In genomic region chr12:70843363-70843762, GRCh38 we compare ENCODE assay signal across 21 cellular contexts.
"Had no signal": no experiment of that assay in that cellular context is flagged by ENCODE, and none has a peak within 500 bp of the region (broad histone marks: within the 10 kb centered on the region; RNA-seq: fewer than 3 reads in every experiment).

No MANE protein-coding gene starts in this region.

- DNase-seq: activated CD4-positive, alpha-beta T cell treated with anti-CD3 and anti-CD28 coated beads for 1 hour; activated CD4-positive, alpha-beta T cell treated with anti-CD3 and anti-CD28 coated beads, Interleukin-2, amount 50 U/mL, for 1 hour; activated CD8-positive, alpha-beta T cell treated with anti-CD3 and anti-CD28 coated beads, Interleukin-2, amount 10 ng/mL, durations not matched to agents 7 days and 5 days; activated gamma-delta T cell; aorta; central memory CD4-positive, alpha-beta T cell; effector memory CD8-positive, alpha-beta T cell; immature natural killer cell; kidney glomerular epithelial cell; left ventricle myocardium superior; mammary epithelial cell; natural killer cell; small intestine; stimulated activated CD4-positive, alpha-beta T cell treated with anti-CD3 and anti-CD28 coated beads, Interleukin-2, amount 100 ng/mL, for 24 hours; T-helper 1 cell had no signal

- H3K4me3 ChIP-seq: thoracic aorta had no signal

- ATAC-seq: activated CD8-positive, alpha-beta T cell treated with anti-CD3 and anti-CD28 coated beads, Interleukin-2, amount 10 ng/mL, durations not matched to agents 7 days and 5 days; effector memory CD8-positive, alpha-beta T cell; left ventricle myocardium superior; natural killer cell; sciatic nerve; stimulated activated memory B cell treated with anti-CD40 and anti-IgM and Interleukin-4, amounts not matched to agents 10 μg/mL and 1 μg/mL and 100 μg/mL, for 72 hours had no signal

- H3K9me3 ChIP-seq: thoracic aorta had no signal

- H3K27ac ChIP-seq: thoracic aorta had no signal

- H3K36me3 ChIP-seq: thoracic aorta had no signal

- FAIRE-seq: colon, endothelial cell of umbilical vein, small intestine, TTC549 had no signal
